Comparison of ENCODE assay signal across 27 cellular contexts in genomic region chr14:92005019-92005418, GRCh38. TPM values are rescaled to one million over a fixed set of nuclear protein-coding genes. Genes with fewer than 3 reads are reported as not detected.
A peak's percentile ranks its signal among the peaks of the same experiment; 100 is the strongest.
DNase-seq lines count a peak whose midpoint lies in the region; ATAC-seq and TF ChIP-seq lines count a peak whose summit lies in the region.
"Had no signal": no experiment of that assay in that cellular context is flagged by ENCODE, and none has a peak within 500 bp of the region (broad histone marks: within the 10 kb centered on the region; RNA-seq: fewer than 3 reads in every experiment).

No MANE protein-coding gene starts in this region.

- POLR2A ChIA-PET in CD4-positive, alpha-beta memory T cell (lab: Charles Lee; ENCODE audit: partially characterized antibody): interaction anchor here (1.7 to 1.9 kb wide), 2 partner anchors 8 to 35 kb away, joined by 6 to 7 read pairs; partner anchors contain the start of gene TRIP11

- H3K27ac Mint-ChIP-seq in activated T-cell treated with anti-CD3 and anti-CD28 coated beads, Interleukin-2, amount 50 U/mL, for 72 hours: peak overlapping the region; percentile 75
- H3K27ac Mint-ChIP-seq in CD4-positive, alpha-beta memory T cell: peak overlapping the region; percentile 5 to 88 (median 80)
- H3K27ac Mint-ChIP-seq in T-helper 17 cell: no peak overlapping the region
- peak overlapping the region; percentile 36 for H3K27ac Mint-ChIP-seq in central memory CD8-positive, alpha-beta T cell (ENCODE audit: low read depth)
- H3K27ac Mint-ChIP-seq in stimulated activated effector memory CD8-positive, alpha-beta T cell treated with anti-CD3 and anti-CD28 coated beads, Interleukin-12 subunit alpha, Interleukin-12 subunit beta, amount 100 ng/mL, for 72 hours: no peak overlapping the region

- CTCF ChIA-PET in CD4-positive, alpha-beta memory T cell (lab: Charles Lee; ENCODE audit: partially characterized antibody): interaction anchor here (0.9 to 1.9 kb wide), 5 partner anchors 8 to 109 kb away, joined by 3 to 19 read pairs (median 3); no protein-coding TSS in a partner anchor

- H3K27me3 ChIP-seq in CD4-positive, alpha-beta memory T cell (ENCODE audit: insufficient read depth, low read length): no peaks in the 10 kb centered on the region
- no peaks in the 10 kb centered on the region for H3K27me3 ChIP-seq in right atrium auricular region
- H3K27me3 ChIP-seq: adrenal gland, BLaER1, esophagus muscularis mucosa, foreskin keratinocyte, left lung, Peyer's patch, tibial nerve had no signal

- peaks cover 6 to 30% of the 10 kb centered on the region in 2 donors for H3K36me3 Mint-ChIP-seq in activated T-cell treated with anti-CD3 and anti-CD28 coated beads, Interleukin-2, amount 50 U/mL, for 72 hours (ENCODE audit: insufficient read depth in 2 of 2)
- peaks cover 45 to 46% of the 10 kb centered on the region in 2 donors for H3K36me3 Mint-ChIP-seq in CD4-positive, alpha-beta memory T cell
- peaks cover 16% of the 10 kb centered on the region for H3K36me3 Mint-ChIP-seq in T-helper 17 cell (ENCODE audit: low read depth)
- H3K36me3 Mint-ChIP-seq in central memory CD8-positive, alpha-beta T cell (ENCODE audit: insufficient read depth): peaks cover 29% of the 10 kb centered on the region
- peaks cover 87% of the 10 kb centered on the region for H3K36me3 Mint-ChIP-seq in stimulated activated effector memory CD8-positive, alpha-beta T cell treated with anti-CD3 and anti-CD28 coated beads, Interleukin-12 subunit alpha, Interleukin-12 subunit beta, amount 100 ng/mL, for 72 hours

- peaks cover 34% of the 10 kb centered on the region for H3K4me1 Mint-ChIP-seq in activated T-cell treated with anti-CD3 and anti-CD28 coated beads, Interleukin-2, amount 50 U/mL, for 72 hours (ENCODE audit: low read depth)
- H3K4me1 Mint-ChIP-seq in CD4-positive, alpha-beta memory T cell: peaks cover 23 to 40% (median 31%) of the 10 kb centered on the region in 4 donors
- H3K4me1 Mint-ChIP-seq in T-helper 17 cell: peaks cover 27% of the 10 kb centered on the region
- peaks cover 21% of the 10 kb centered on the region for H3K4me1 Mint-ChIP-seq in central memory CD8-positive, alpha-beta T cell
- H3K4me1 Mint-ChIP-seq in stimulated activated effector memory CD8-positive, alpha-beta T cell treated with anti-CD3 and anti-CD28 coated beads, Interleukin-12 subunit alpha, Interleukin-12 subunit beta, amount 100 ng/mL, for 72 hours: no peaks in the 10 kb centered on the region

- H3K4me3 Mint-ChIP-seq in activated T-cell treated with anti-CD3 and anti-CD28 coated beads, Interleukin-2, amount 50 U/mL, for 72 hours: peak overlapping the region; percentile 42 to 80
- peak overlapping the region; percentile 39 to 84 (median 71) for H3K4me3 Mint-ChIP-seq in CD4-positive, alpha-beta memory T cell
- H3K4me3 Mint-ChIP-seq in T-helper 17 cell: peak overlapping the region; percentile 54
- H3K4me3 Mint-ChIP-seq in central memory CD8-positive, alpha-beta T cell: peak overlapping the region; percentile 24
- no peak overlapping the region for H3K4me3 Mint-ChIP-seq in stimulated activated effector memory CD8-positive, alpha-beta T cell treated with anti-CD3 and anti-CD28 coated beads, Interleukin-12 subunit alpha, Interleukin-12 subunit beta, amount 100 ng/mL, for 72 hours

- H3K27me3 Mint-ChIP-seq in activated T-cell treated with anti-CD3 and anti-CD28 coated beads, Interleukin-2, amount 50 U/mL, for 72 hours (ENCODE audit: low read depth): no peaks in the 10 kb centered on the region
- H3K27me3 Mint-ChIP-seq in CD4-positive, alpha-beta memory T cell: no peaks in the 10 kb centered on the region
- no peaks in the 10 kb centered on the region for H3K27me3 Mint-ChIP-seq in T-helper 17 cell
- H3K27me3 Mint-ChIP-seq in central memory CD8-positive, alpha-beta T cell: no peaks in the 10 kb centered on the region

- TF ChIP-seq CTCF in right atrium auricular region (IDR thresholded peaks at IDR 0.05): no peak

- H3K9me3 ChIP-seq in CD4-positive, alpha-beta memory T cell (ENCODE audit: control insufficient read depth in 1 of 2, low read length in 2 of 2): no peaks in the 10 kb centered on the region
- H3K9me3 ChIP-seq in T-helper 17 cell (ENCODE audit: control insufficient read depth, low read length, poor library complexity, severe bottlenecking) (no peaks in the 10 kb centered on the region), right atrium auricular region (no peaks in the 10 kb centered on the region)
- H3K9me3 ChIP-seq: adrenal gland, BLaER1, esophagus muscularis mucosa, HAP-1, left lung, Peyer's patch, tibial nerve had no signal

- ATAC-seq in activated T-cell treated with anti-CD3 and anti-CD28 coated beads, Interleukin-2, amount 50 U/mL, for 72 hours (replicated peaks in 1 of 2): no peak
- no peak for ATAC-seq in T-helper 17 cell
- no peak for ATAC-seq in central memory CD8-positive, alpha-beta T cell (replicated peaks; ENCODE audit: extremely low read depth, poor library complexity, severe bottlenecking)
- no peak for ATAC-seq in stimulated activated effector memory CD8-positive, alpha-beta T cell treated with anti-CD3 and anti-CD28 coated beads, Interleukin-12 subunit alpha, Interleukin-12 subunit beta, amount 100 ng/mL, for 72 hours
- ATAC-seq: foreskin keratinocyte, left lung had no signal

- no peak for DNase-seq in activated T-cell treated with anti-CD3 and anti-CD28 coated beads, Interleukin-2, amount 50 U/mL, for 72 hours
- DNase-seq in activated T-cell treated with anti-CD3 and anti-CD28 coated beads for 4 hours (no peak), T-helper 17 cell (no peak), right atrium auricular region (ENCODE audit: low spot score) (no peak)
- DNase-seq in CD4-positive, alpha-beta memory T cell: peak in 4 of 5 donors; percentile 14 to 20 (median 18)
- no peak for DNase-seq in central memory CD8-positive, alpha-beta T cell (ENCODE audit: low spot score in 2 of 2)
- DNase-seq in stimulated activated effector memory CD8-positive, alpha-beta T cell treated with anti-CD3 and anti-CD28 coated beads, Interleukin-12 subunit alpha, Interleukin-12 subunit beta, amount 100 ng/mL, for 72 hours (ENCODE audit: low spot score in 2 of 2): no peak
- DNase-seq: activated effector memory CD4-positive, alpha-beta T cell treated with Interleukin-2 at 50 U/mL for 16 hours; adrenal gland; cerebellar nuclear complex; dermis blood vessel endothelial cell; foreskin keratinocyte; head of caudate nucleus; left lung; mesendoderm; MV-4-11; NCI-H1436 treated with DMSO at 0.1 percent for 48 hours; NCI-H2107; NCI-H345; NCI-H82; Peyer's patch; SHP77; stimulated activated CD4-positive, alpha-beta T cell treated with anti-CD3 and anti-CD28 coated beads, Interleukin-2, amount 100 ng/mL, for 24 hours had no signal

- no peaks in the 10 kb centered on the region for H3K9me3 Mint-ChIP-seq in activated T-cell treated with anti-CD3 and anti-CD28 coated beads, Interleukin-2, amount 50 U/mL, for 72 hours
- H3K9me3 Mint-ChIP-seq in CD4-positive, alpha-beta memory T cell: no peaks in the 10 kb centered on the region
- no peaks in the 10 kb centered on the region for H3K9me3 Mint-ChIP-seq in central memory CD8-positive, alpha-beta T cell
- no peaks in the 10 kb centered on the region for H3K9me3 Mint-ChIP-seq in stimulated activated effector memory CD8-positive, alpha-beta T cell treated with anti-CD3 and anti-CD28 coated beads, Interleukin-12 subunit alpha, Interleukin-12 subunit beta, amount 100 ng/mL, for 72 hours

- H3K4me1 ChIP-seq in CD4-positive, alpha-beta memory T cell (ENCODE audit: insufficient read depth, low read length): peaks cover 37% of the 10 kb centered on the region
- no peaks in the 10 kb centered on the region for H3K4me1 ChIP-seq in right atrium auricular region
- H3K4me1 ChIP-seq: adrenal gland, BLaER1, HAP-1, left lung, Peyer's patch, tibial nerve had no signal

- peaks cover 10% of the 10 kb centered on the region for H3K36me3 ChIP-seq in CD4-positive, alpha-beta memory T cell (ENCODE audit: insufficient read depth, low read length)
- peaks cover 49% of the 10 kb centered on the region for H3K36me3 ChIP-seq in right atrium auricular region

- intact Hi-C loops in CD4-positive, alpha-beta memory T cell (cut with micrococcal nuclease): no loop called here

- H3K27ac ChIP-seq in CD4-positive, alpha-beta memory T cell (ENCODE audit: low read depth, low read length): no peak overlapping the region
- H3K27ac ChIP-seq in right atrium auricular region: no peak overlapping the region
- H3K27ac ChIP-seq: adrenal gland, BLaER1, esophagus muscularis mucosa, foreskin keratinocyte, left lung, Peyer's patch, tibial nerve had no signal

- H3K4me3 ChIP-seq in CD4-positive, alpha-beta memory T cell (ENCODE audit: low read length in 2 of 2): no peak overlapping the region
- no peak overlapping the region for H3K4me3 ChIP-seq in right atrium auricular region
- H3K4me3 ChIP-seq: adrenal gland, BLaER1, esophagus muscularis mucosa, HAP-1, left lung, Peyer's patch, tibial nerve had no signal

RNA-seq across cellular contexts. Expression of gene TRIP11, which starts 34.8 kb away (rescaled TPM):
- total RNA-seq in activated T-cell treated with anti-CD3 and anti-CD28 coated beads, Interleukin-2, amount 50 U/mL, for 72 hours: 10 to 100 TPM; 39.0 to 47.2 TPM
- total RNA-seq in CD4-positive, alpha-beta memory T cell: 10 to 100 TPM; 68.0 to 68.7 TPM
- 10 to 100 TPM; 24.6 to 77.2 TPM for polyA plus RNA-seq in CD4-positive, alpha-beta memory T cell
- total RNA-seq in T-helper 17 cell (10 to 100 TPM; 44.2 to 45.1 TPM), right atrium auricular region (10 to 100 TPM; 25.7 to 26.1 TPM)

RNA-seq across cellular contexts. Expression of gene FBLN5, which starts 57.5 kb away (rescaled TPM):
- 1 to 10 TPM; 3.0 to 5.6 TPM for total RNA-seq in activated T-cell treated with anti-CD3 and anti-CD28 coated beads, Interleukin-2, amount 50 U/mL, for 72 hours
- 1 to 10 TPM; 7.9 to 8.0 TPM for total RNA-seq in CD4-positive, alpha-beta memory T cell
- polyA plus RNA-seq in CD4-positive, alpha-beta memory T cell: 10 to 100 TPM; 23.7 TPM
- total RNA-seq in T-helper 17 cell: 1 to 10 TPM; 3.7 to 6.6 TPM
- 100 to 1,000 TPM; 125 to 132 TPM for total RNA-seq in right atrium auricular region

Comparison
In these comparisons a context has a peak if more than half of its experiments do, and no peak if none do; other contexts are left out.
1. DNase-seq: peak in CD4-positive, alpha-beta memory T cell (4 of 5); none in activated T-cell treated with anti-CD3 and anti-CD28 coated beads, Interleukin-2, amount 50 U/mL, for 72 hours (0 of 2), activated T-cell treated with anti-CD3 and anti-CD28 coated beads for 4 hours (single experiment), T-helper 17 cell (0 of 3), central memory CD8-positive, alpha-beta T cell (0 of 2), right atrium auricular region (single experiment) and stimulated activated effector memory CD8-positive, alpha-beta T cell treated with anti-CD3 and anti-CD28 coated beads, Interleukin-12 subunit alpha, Interleukin-12 subunit beta, amount 100 ng/mL, for 72 hours (0 of 2).
2. H3K27ac Mint-ChIP-seq: peak in activated T-cell treated with anti-CD3 and anti-CD28 coated beads, Interleukin-2, amount 50 U/mL, for 72 hours (single experiment), CD4-positive, alpha-beta memory T cell (7 of 7) and central memory CD8-positive, alpha-beta T cell (single experiment); none in T-helper 17 cell (single experiment) and stimulated activated effector memory CD8-positive, alpha-beta T cell treated with anti-CD3 and anti-CD28 coated beads, Interleukin-12 subunit alpha, Interleukin-12 subunit beta, amount 100 ng/mL, for 72 hours (single experiment).
3. RNA of gene FBLN5, which starts 57.5 kb away (total RNA-seq): 125 to 132 TPM in right atrium auricular region; 7.9 to 8.0 TPM in CD4-positive, alpha-beta memory T cell, 3.7 to 6.6 TPM in T-helper 17 cell and 3.0 to 5.6 TPM in activated T-cell treated with anti-CD3 and anti-CD28 coated beads, Interleukin-2, amount 50 U/mL, for 72 hours; every median in the first group is over 10 times any median in the second.